8 cellular contexts compared by ENCODE assay signal in the genomic region with DNA sequence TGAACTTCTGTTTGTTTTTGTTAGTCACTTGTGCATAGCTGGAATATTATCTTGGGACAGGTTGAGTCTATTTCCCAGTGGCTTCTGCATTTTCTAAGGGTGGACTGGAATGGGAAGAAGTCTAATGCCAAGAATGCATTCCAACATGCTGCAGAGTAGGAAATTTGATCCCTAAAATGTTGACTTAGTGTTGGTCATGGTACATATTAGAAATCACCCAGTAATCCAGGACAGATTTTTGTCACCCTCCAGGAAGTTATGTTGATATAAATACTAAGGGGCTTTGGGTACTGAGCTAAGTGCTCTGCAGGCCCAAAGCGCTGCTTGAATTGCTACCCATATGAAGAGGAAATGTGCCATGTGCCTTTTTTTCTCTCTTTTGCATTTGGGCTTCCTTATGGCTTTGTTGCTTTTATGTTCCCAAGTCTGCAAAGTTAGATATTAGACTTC. TPM values are rescaled to one million over a fixed set of nuclear protein-coding genes. Genes with fewer than 3 reads are reported as not detected.
DNase-seq lines count a peak whose midpoint lies in the region; ATAC-seq and TF ChIP-seq lines count a peak whose summit lies in the region.

No MANE protein-coding gene starts in this region.

- peak in 1 of 4 donors; percentile 45 for TF ChIP-seq EP300 in upper lobe of left lung (IDR thresholded peaks at IDR 0.05)

- H3K9me3 Mint-ChIP-seq in activated naive CD4-positive, alpha-beta T cell treated with anti-CD3 and anti-CD28 coated beads, Interleukin-2, amount 10 ng/mL, durations not matched to agents 7 days and 5 days = no peaks in the 10 kb centered on the region
- no peaks in the 10 kb centered on the region for H3K9me3 Mint-ChIP-seq in activated naive CD4-positive, alpha-beta T cell treated with anti-CD3 and anti-CD28 coated beads, Interleukin-2, amount 50 U/mL, for 72 hours
- no peaks in the 10 kb centered on the region for H3K9me3 Mint-ChIP-seq in activated naive CD8-positive, alpha-beta T cell (ENCODE audit: low read depth)

- TF ChIP-seq POLR2A in upper lobe of left lung (IDR thresholded peaks at IDR 0.05) (no peak), erythroblast (IDR thresholded peaks at IDR 0.05; ENCODE audit: low read length) (no peak)

- TF ChIP-seq CTCF in upper lobe of left lung (IDR thresholded peaks at IDR 0.05) = no peak

- ATAC-seq in activated naive CD4-positive, alpha-beta T cell treated with anti-CD3 and anti-CD28 coated beads, Interleukin-2, amount 50 U/mL, for 72 hours = no peak
- peak; percentile 47 to 63 for ATAC-seq in upper lobe of left lung (ENCODE audit: low FRiP score in 2 of 2)

- no peak for DNase-seq in activated naive CD4-positive, alpha-beta T cell treated with anti-CD3 and anti-CD28 coated beads, Interleukin-2, amount 10 ng/mL, durations not matched to agents 7 days and 5 days
- DNase-seq in activated naive CD4-positive, alpha-beta T cell treated with anti-CD3 and anti-CD28 coated beads, Interleukin-2, amount 50 U/mL, for 72 hours (ENCODE audit: low spot score in 2 of 2) = no peak
- DNase-seq in kidney tubule cell (ENCODE audit: low spot score) = peak; percentile 87
- DNase-seq in upper lobe of left lung = no peak
- no peak for DNase-seq in Ammon's horn (ENCODE audit: low spot score)
- no peak for DNase-seq in NCI-H1694 (lab: John Stamatoyannopoulos, UW)
- no peak for DNase-seq in erythroblast (lab: John Stamatoyannopoulos, UW)

- peaks cover 38% of the 10 kb centered on the region for H3K36me3 Mint-ChIP-seq in activated naive CD4-positive, alpha-beta T cell treated with anti-CD3 and anti-CD28 coated beads, Interleukin-2, amount 10 ng/mL, durations not matched to agents 7 days and 5 days
- peaks cover 5 to 45% of the 10 kb centered on the region in 2 donors for H3K36me3 Mint-ChIP-seq in activated naive CD4-positive, alpha-beta T cell treated with anti-CD3 and anti-CD28 coated beads, Interleukin-2, amount 50 U/mL, for 72 hours
- H3K36me3 Mint-ChIP-seq in activated naive CD8-positive, alpha-beta T cell = peaks cover 10% of the 10 kb centered on the region

- H3K4me3 Mint-ChIP-seq in activated naive CD4-positive, alpha-beta T cell treated with anti-CD3 and anti-CD28 coated beads, Interleukin-2, amount 10 ng/mL, durations not matched to agents 7 days and 5 days = no peak overlapping the region
- H3K4me3 Mint-ChIP-seq in activated naive CD8-positive, alpha-beta T cell = peak overlapping the region; percentile 56

- H3K36me3 ChIP-seq in upper lobe of left lung = peaks cover 0 to 18% (median 5%) of the 10 kb centered on the region in 4 donors

- peak overlapping the region; percentile 3 to 73 (median 65) for H3K27ac ChIP-seq in upper lobe of left lung

- H3K27ac Mint-ChIP-seq in activated naive CD4-positive, alpha-beta T cell treated with anti-CD3 and anti-CD28 coated beads, Interleukin-2, amount 10 ng/mL, durations not matched to agents 7 days and 5 days = peak overlapping the region; percentile 2
- H3K27ac Mint-ChIP-seq in activated naive CD4-positive, alpha-beta T cell treated with anti-CD3 and anti-CD28 coated beads, Interleukin-2, amount 50 U/mL, for 72 hours = no peak overlapping the region
- H3K27ac Mint-ChIP-seq in activated naive CD8-positive, alpha-beta T cell = peak overlapping the region; percentile 74

- no peaks in the 10 kb centered on the region for H3K9me3 ChIP-seq in upper lobe of left lung

- peaks cover 73 to 78% (median 75%) of the 10 kb centered on the region in 4 donors for H3K4me1 ChIP-seq in upper lobe of left lung

- no peaks in the 10 kb centered on the region for H3K27me3 Mint-ChIP-seq in activated naive CD4-positive, alpha-beta T cell treated with anti-CD3 and anti-CD28 coated beads, Interleukin-2, amount 10 ng/mL, durations not matched to agents 7 days and 5 days
- no peaks in the 10 kb centered on the region for H3K27me3 Mint-ChIP-seq in activated naive CD8-positive, alpha-beta T cell

- CTCF ChIA-PET in activated naive CD4-positive, alpha-beta T cell treated with anti-CD3 and anti-CD28 coated beads, Interleukin-2, amount 10 ng/mL, durations not matched to agents 7 days and 5 days (lab: Charles Lee) = no interaction called here

- H3K27me3 ChIP-seq in upper lobe of left lung = no peaks in the 10 kb centered on the region

- 8 to 35% methylated on average over 1 of the region's 1 CpG for WGBS in upper lobe of left lung, 2 donors

- no peak overlapping the region for H3K4me3 ChIP-seq in upper lobe of left lung

- H3K4me1 Mint-ChIP-seq in activated naive CD4-positive, alpha-beta T cell treated with anti-CD3 and anti-CD28 coated beads, Interleukin-2, amount 10 ng/mL, durations not matched to agents 7 days and 5 days = peaks cover 36% of the 10 kb centered on the region
- H3K4me1 Mint-ChIP-seq in activated naive CD8-positive, alpha-beta T cell (ENCODE audit: low read depth) = peaks cover 38% of the 10 kb centered on the region

RNA-seq across cellular contexts. Expression of gene ARID1A, which starts 10.0 kb away (rescaled TPM):
- 100 to 1,000 TPM; 110 to 116 TPM for total RNA-seq in activated naive CD4-positive, alpha-beta T cell treated with anti-CD3 and anti-CD28 coated beads, Interleukin-2, amount 50 U/mL, for 72 hours
- total RNA-seq in upper lobe of left lung = 100 to 1,000 TPM in 1 of 6 donors, 10 to 100 TPM in 5; 61.3 to 102 (median 70.5) TPM

Comparison
In these comparisons a context has a peak if more than half of its experiments do, and no peak if none do; other contexts are left out.
1. H3K27ac Mint-ChIP-seq: peak in activated naive CD4-positive, alpha-beta T cell treated with anti-CD3 and anti-CD28 coated beads, Interleukin-2, amount 10 ng/mL, durations not matched to agents 7 days and 5 days (single experiment) and activated naive CD8-positive, alpha-beta T cell (single experiment); none in activated naive CD4-positive, alpha-beta T cell treated with anti-CD3 and anti-CD28 coated beads, Interleukin-2, amount 50 U/mL, for 72 hours (0 of 2).
2. ATAC-seq: peak in upper lobe of left lung (2 of 2); none in activated naive CD4-positive, alpha-beta T cell treated with anti-CD3 and anti-CD28 coated beads, Interleukin-2, amount 50 U/mL, for 72 hours (0 of 2).